8 cellular contexts compared by ENCODE assay signal in the genomic region with DNA sequence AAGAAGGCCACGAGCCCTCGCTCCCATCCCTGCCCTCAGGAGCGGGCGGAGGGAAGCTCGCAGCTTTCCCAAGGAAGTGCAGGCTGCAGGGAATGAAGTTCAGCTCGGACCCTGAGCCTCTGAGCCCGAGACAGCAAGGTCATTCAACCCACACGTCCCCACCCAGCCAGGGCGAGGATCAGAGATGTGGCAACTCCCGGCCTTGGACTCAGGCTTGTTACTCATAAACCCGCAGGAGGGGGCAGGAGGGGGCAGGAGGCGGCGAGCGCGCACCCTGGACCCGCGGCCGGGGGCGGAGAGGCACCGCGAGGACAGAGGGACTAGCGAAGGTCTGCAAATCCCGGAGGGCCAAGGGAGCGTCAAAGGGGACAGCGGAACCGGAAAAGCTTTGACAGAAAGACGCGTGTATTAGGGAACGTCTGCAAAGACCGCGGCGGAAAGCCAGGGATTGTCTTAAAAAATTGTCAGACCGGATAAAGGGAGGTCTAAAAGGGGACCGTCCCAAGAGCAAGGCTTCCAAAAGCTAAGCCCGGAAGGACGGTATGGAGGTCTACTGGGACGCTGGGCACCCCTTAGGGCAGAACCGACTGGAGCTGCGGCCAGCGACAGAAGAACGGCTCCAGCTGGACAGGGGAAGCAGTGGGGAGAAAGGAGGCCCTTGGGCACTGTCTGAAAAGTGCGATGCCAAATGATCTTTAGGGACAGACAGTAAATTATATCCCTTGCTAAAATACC. TPM values are rescaled to one million over a fixed set of nuclear protein-coding genes. Genes with fewer than 3 reads are reported as not detected.
DNase-seq lines count a peak whose midpoint lies in the region; ATAC-seq and TF ChIP-seq lines count a peak whose summit lies in the region.

No MANE protein-coding gene starts in this region.

- ATAC-seq in GM18907 (IDR thresholded peaks at IDR 0.05; ENCODE audit: unreplicated experiment) (peak; percentile 42), HG03175 (IDR thresholded peaks at IDR 0.05; ENCODE audit: unreplicated experiment) (peak; percentile 26)

- DNase-seq in AG04449 (ENCODE audit: low read depth, low spot score) (no peak), NCI-H345 treated with DMSO at 0.1 percent for 48 hours (lab: John Stamatoyannopoulos, UW; ENCODE audit: unreplicated experiment) (peak; percentile 92), cerebellum (ENCODE audit: low spot score) (peak; percentile 82), kidney glomerular epithelial cell (lab: John Stamatoyannopoulos, UW) (peak; percentile 86)
- peak; percentile 72 for DNase-seq in activated CD4-positive, CD25-positive, alpha-beta regulatory T cell treated with anti-CD3 and anti-CD28 coated beads, Interleukin-2, amount 50 U/mL, for 72 hours
- peak; percentile 86 for DNase-seq in stimulated activated CD4-positive, alpha-beta T cell treated with anti-CD3 and anti-CD28 coated beads, Interleukin-15, amount 100 ng/mL, for 24 hours

- no peak for TF ChIP-seq CTCF in AG04449 (IDR thresholded peaks at IDR 0.05; ENCODE audit: insufficient read depth, low read length, missing control alignments)

- peak overlapping the region; percentile 73 for H3K4me3 ChIP-seq in AG04449 (ENCODE audit: low read depth, low read length)

- POLR2A ChIA-PET in AG04449 (lab: Yijun Ruan, JAX), result interaction anchor here (0.9 to 2.6 kb wide), 14 partner anchors 9 to 194 kb away, joined by 3 to 44 read pairs (median 6); partner anchors contain the start of genes EMC9, IRF9, PCK2 and PSME1

- CTCF ChIA-PET in AG04449 (lab: Yijun Ruan, JAX), result interaction anchor here (0.6 to 4.7 kb wide), 13 partner anchors 17 to 194 kb away, joined by 3 to 30 read pairs (median 4); partner anchors contain the start of genes CARMIL3, CIDEB, EMC9 and IRF9

RNA-seq across cellular contexts. Expression of gene DCAF11, which starts 0.6 kb away (rescaled TPM):
- 46.2 TPM for total RNA-seq in cerebellum

RNA-seq across cellular contexts. Expression of gene NRL, which starts 0.8 kb away (rescaled TPM):
- total RNA-seq in cerebellum, result 1.5 TPM

RNA-seq across cellular contexts. Expression of gene FITM1, which starts 16.5 kb away (rescaled TPM):
- 0.54 TPM for total RNA-seq in cerebellum

RNA-seq across cellular contexts. Expression of gene PCK2, which starts 19.9 kb away (rescaled TPM):
- total RNA-seq in cerebellum, result 2.5 TPM

RNA-seq across cellular contexts. Expression of gene PSME1, which starts 22.0 kb away (rescaled TPM):
- 19.6 TPM for total RNA-seq in cerebellum
